In genomic region chr16:57447142-57447962, GRCh38 we compare ENCODE assay signal across 8 cellular contexts. TPM values are rescaled to one million over a fixed set of nuclear protein-coding genes. Genes with fewer than 3 reads are reported as not detected.
DNase-seq lines count a peak whose midpoint lies in the region; ATAC-seq and TF ChIP-seq lines count a peak whose summit lies in the region.

Gene CIAPIN1, minus strand, starts transcription at chr16:57447385. Its CDS starts 6,457 bp downstream, at chr16:57440928.
A gene with protein sequence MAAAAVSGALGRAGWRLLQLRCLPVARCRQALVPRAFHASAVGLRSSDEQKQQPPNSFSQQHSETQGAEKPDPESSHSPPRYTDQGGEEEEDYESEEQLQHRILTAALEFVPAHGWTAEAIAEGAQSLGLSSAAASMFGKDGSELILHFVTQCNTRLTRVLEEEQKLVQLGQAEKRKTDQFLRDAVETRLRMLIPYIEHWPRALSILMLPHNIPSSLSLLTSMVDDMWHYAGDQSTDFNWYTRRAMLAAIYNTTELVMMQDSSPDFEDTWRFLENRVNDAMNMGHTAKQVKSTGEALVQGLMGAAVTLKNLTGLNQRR (plus strand): TSS chr16:57447479. CDS start chr16:57447506, 27 bp downstream.

- H3K27ac Mint-ChIP-seq in activated naive CD8-positive, alpha-beta T cell: peak within 1 kb of the TSS; percentile 91
- H3K27ac Mint-ChIP-seq in glutamatergic neuron (ENCODE audit: unreplicated experiment) (peak within 1 kb of the TSS; percentile 97), osteocyte (ENCODE audit: unreplicated experiment) (peak within 1 kb of the TSS; percentile 88)

- H3K36me3 ChIP-seq in thoracic aorta: peaks cover 9% of the 10 kb centered on the region

- peaks cover 39% of the 10 kb centered on the region for H3K4me1 Mint-ChIP-seq in activated naive CD8-positive, alpha-beta T cell (ENCODE audit: low read depth)
- H3K4me1 Mint-ChIP-seq in glutamatergic neuron (ENCODE audit: low read depth, unreplicated experiment): peaks cover 9% of the 10 kb centered on the region
- H3K4me1 Mint-ChIP-seq in osteocyte (ENCODE audit: unreplicated experiment): peaks cover 21% of the 10 kb centered on the region

- DNase-seq in GM10266 (ENCODE audit: extremely low spot score) (peak; percentile 96), NCI-H1105 (lab: John Stamatoyannopoulos, UW) (peak; percentile 81), SKM-1 treated with dmso at 0.1 percent for 144 hours (lab: John Stamatoyannopoulos, UW; ENCODE audit: unreplicated experiment) (peak; percentile 80), glutamatergic neuron (peak; percentile 96), osteocyte (ENCODE audit: extremely low spot score, unreplicated experiment) (peak; percentile 97), thoracic aorta (ENCODE audit: low spot score) (peak; percentile 73)

- H3K27me3 Mint-ChIP-seq in activated naive CD8-positive, alpha-beta T cell: no peaks in the 10 kb centered on the region
- H3K27me3 Mint-ChIP-seq in glutamatergic neuron (ENCODE audit: unreplicated experiment): peaks cover 4% of the 10 kb centered on the region
- H3K27me3 Mint-ChIP-seq in osteocyte (ENCODE audit: unreplicated experiment): no peaks in the 10 kb centered on the region

- H3K4me3 ChIP-seq in thoracic aorta: peak within 1 kb of the TSS; percentile 90

- peak within 1 kb of the TSS; percentile 94 for H3K4me3 Mint-ChIP-seq in activated naive CD8-positive, alpha-beta T cell
- H3K4me3 Mint-ChIP-seq in glutamatergic neuron (ENCODE audit: unreplicated experiment): peak within 1 kb of the TSS; percentile 96
- peak within 1 kb of the TSS; percentile 94 for H3K4me3 Mint-ChIP-seq in osteocyte (ENCODE audit: unreplicated experiment)

- H3K9me3 Mint-ChIP-seq in activated naive CD8-positive, alpha-beta T cell (ENCODE audit: low read depth): no peaks in the 10 kb centered on the region
- H3K9me3 Mint-ChIP-seq in glutamatergic neuron (ENCODE audit: unreplicated experiment) (peaks cover 10% of the 10 kb centered on the region), osteocyte (ENCODE audit: unreplicated experiment) (no peaks in the 10 kb centered on the region)

- H3K9me3 ChIP-seq in thoracic aorta: no peaks in the 10 kb centered on the region

- H3K27me3 ChIP-seq in thoracic aorta (replicated peaks; ENCODE audit: insufficient read depth): no peaks in the 10 kb centered on the region

- no peaks in the 10 kb centered on the region for H3K36me3 Mint-ChIP-seq in activated naive CD8-positive, alpha-beta T cell
- H3K36me3 Mint-ChIP-seq in glutamatergic neuron (ENCODE audit: unreplicated experiment) (no peaks in the 10 kb centered on the region), osteocyte (ENCODE audit: unreplicated experiment) (peaks cover 5% of the 10 kb centered on the region)

- ATAC-seq in HG02623 (IDR thresholded peaks at IDR 0.05; ENCODE audit: unreplicated experiment): peak; percentile 98
- peak; percentile 92 for ATAC-seq in thoracic aorta (ENCODE audit: insufficient number of reproducible peaks, low FRiP score, low read depth)

- peaks cover 5 to 18% of the 10 kb centered on the region in 2 donors for H3K4me1 ChIP-seq in thoracic aorta (ENCODE audit: control insufficient read depth in 1 of 2, low read depth in 2 of 2)

- TF ChIP-seq CTCF in GM10266 (IDR thresholded peaks at IDR 0.05; ENCODE audit: control insufficient read depth, insufficient read depth, low read depth, missing control alignments) (no peak), glutamatergic neuron (IDR thresholded peaks at IDR 0.05; ENCODE audit: partially characterized antibody, unreplicated experiment) (no peak), osteocyte (IDR thresholded peaks at IDR 0.05) (no peak), thoracic aorta (IDR thresholded peaks at IDR 0.05) (no peak)

- H3K27ac ChIP-seq in thoracic aorta: peak within 1 kb of the TSS; percentile 79 to 88

RNA-seq across cellular contexts. Expression of gene CIAPIN1, which starts in this region (rescaled TPM):
- total RNA-seq in glutamatergic neuron (ENCODE audit: unreplicated experiment): 129 TPM
- total RNA-seq in osteocyte: 52.2 and 57.1 TPM in 2 replicates
- total RNA-seq in thoracic aorta: 10 to 100 TPM; 18.1 to 25.0 TPM

RNA-seq across cellular contexts. Expression of the second gene that starts in this region (rescaled TPM):
- total RNA-seq in glutamatergic neuron (ENCODE audit: unreplicated experiment) (45.1 TPM), osteocyte (37.8 and 50.1 TPM in 2 replicates), thoracic aorta (10 to 100 TPM; 29.5 to 33.5 TPM)

Comparison
In these comparisons a context has a peak if more than half of its experiments do, and no peak if none do; other contexts are left out.
1. Peak in every context shown above with its lines: DNase-seq, ATAC-seq, H3K4me3 ChIP-seq and H3K27ac ChIP-seq.